In the genomic region with DNA sequence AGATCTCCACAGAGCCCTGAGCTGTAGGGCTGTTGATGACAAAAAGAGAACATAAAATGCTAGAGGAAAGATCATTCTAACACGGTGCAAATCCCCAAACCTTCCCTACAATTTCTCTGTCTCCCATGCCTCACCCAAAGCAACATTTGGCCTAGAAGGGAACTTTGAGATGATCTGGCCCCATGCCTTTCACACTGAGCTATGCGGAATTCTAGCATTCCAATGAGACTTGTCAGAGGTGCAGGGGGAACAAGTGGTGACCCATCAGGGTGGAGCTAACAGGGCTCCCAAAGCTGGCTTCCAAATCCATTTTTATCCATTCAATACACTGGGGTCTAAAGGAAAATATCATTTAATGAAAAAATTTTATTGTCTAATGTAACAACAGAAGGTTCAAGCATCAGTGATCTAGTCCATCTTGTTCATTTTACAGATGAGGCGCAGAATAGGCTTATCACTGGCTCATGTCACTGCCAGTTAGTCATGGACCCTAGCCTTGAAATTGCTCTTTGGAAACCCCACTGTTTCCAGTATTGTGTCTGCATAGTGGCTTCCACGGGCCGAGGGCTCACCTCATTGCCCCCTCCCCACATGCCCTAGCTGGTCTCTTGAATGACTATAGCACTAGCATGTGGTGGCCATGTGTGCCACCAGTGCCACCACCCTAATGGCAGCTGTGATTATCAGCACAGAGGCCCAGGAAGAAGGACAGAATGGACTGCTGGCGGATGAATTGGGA, we compare ENCODE assay signal across 11 cellular contexts.
DNase-seq lines count a peak whose midpoint lies in the region; ATAC-seq and TF ChIP-seq lines count a peak whose summit lies in the region.
"Had no signal": no experiment of that assay in that cellular context is flagged by ENCODE, and none has a peak within 500 bp of the region (broad histone marks: within the 10 kb centered on the region; RNA-seq: fewer than 3 reads in every experiment).

No MANE protein-coding gene starts in this region.

- H3K79me1 ChIP-seq in mesenchymal stem cell (replicated peaks; ENCODE audit: low read length, poor library complexity, severe bottlenecking) = no peaks in the 10 kb centered on the region

- H3K4ac ChIP-seq in mesenchymal stem cell (ENCODE audit: low read depth in 1 of 2, low read length in 2 of 2) = peak overlapping the region; percentile 46 to 83

- H4K8ac ChIP-seq in mesenchymal stem cell (ENCODE audit: low read length) = peak overlapping the region; percentile 19

- 69 to 91% methylated on average over 4 to 5 of the region's 6 CpGs for WGBS in endodermal cell (ENCODE audit: insufficient coverage in 1 of 2, insufficient read length in 1 of 2), 2 experiments
- 62% methylated on average over 6 of the region's 6 CpGs for WGBS in mesenchymal stem cell

- TF ChIP-seq CTCF in MCF 10A (IDR thresholded peaks at IDR 0.05; ENCODE audit: unreplicated experiment) (no peak), breast epithelium (IDR thresholded peaks at IDR 0.05) (no peak), endodermal cell (conservative IDR thresholded peaks at IDR 0.05) (no peak), vagina (IDR thresholded peaks at IDR 0.05) (no peak)

- H2BK12ac ChIP-seq in mesenchymal stem cell (ENCODE audit: low read length in 2 of 2) = peak overlapping the region; percentile 99 to 100

- H3K4me1 Mint-ChIP-seq in MCF 10A (ENCODE audit: insufficient read depth, unreplicated experiment) (peaks cover 33% of the 10 kb centered on the region), endodermal cell (peaks cover 84% of the 10 kb centered on the region)
- H3K4me1 Mint-ChIP-seq in activated naive CD4-positive, alpha-beta T cell treated with anti-CD3 and anti-CD28 coated beads, Interleukin-2, amount 10 ng/mL, durations not matched to agents 7 days and 5 days = no peaks in the 10 kb centered on the region

- peak overlapping the region; percentile 82 to 97 for H3K18ac ChIP-seq in mesenchymal stem cell (ENCODE audit: low read depth in 1 of 2, low read length in 2 of 2)

- H3K4me3 ChIP-seq in breast epithelium (no peak overlapping the region), endodermal cell (ENCODE audit: low read length) (no peak overlapping the region), mesenchymal stem cell (ENCODE audit: insufficient read depth in 1 of 2, low read depth in 1 of 2, low read length in 2 of 2) (peak overlapping the region in 1 of 2 experiments; percentile 46), vagina (no peak overlapping the region)
- H3K4me3 ChIP-seq: skin epidermis had no signal

- no peak overlapping the region for H2BK5ac ChIP-seq in mesenchymal stem cell (ENCODE audit: low read depth, low read length, poor library complexity, severe bottlenecking)

- H3K27ac ChIP-seq in breast epithelium (peak overlapping the region in 1 of 2 donors; percentile 42), endodermal cell (ENCODE audit: low read depth, low read length) (peak overlapping the region; percentile 68), mesenchymal stem cell (ENCODE audit: low read length, poor library complexity, severe bottlenecking) (peak overlapping the region; percentile 27), vagina (peak overlapping the region; percentile 59)

- no peaks in the 10 kb centered on the region for H3K36me3 ChIP-seq in breast epithelium
- no peaks in the 10 kb centered on the region for H3K36me3 ChIP-seq in endodermal cell (ENCODE audit: control insufficient read depth, insufficient read depth, low read length)
- no peaks in the 10 kb centered on the region for H3K36me3 ChIP-seq in mesenchymal stem cell (ENCODE audit: control insufficient read depth in 1 of 2, insufficient read depth in 2 of 2, low read depth in 1 of 2, low read length in 2 of 2)
- no peaks in the 10 kb centered on the region for H3K36me3 ChIP-seq in vagina

- TF ChIP-seq POLR2A in breast epithelium (IDR thresholded peaks at IDR 0.05) (no peak), vagina (IDR thresholded peaks at IDR 0.05) (no peak)

- peak overlapping the region; percentile 42 for H3K9ac ChIP-seq in endodermal cell (ENCODE audit: extremely low read depth, low read length, poor library complexity, severe bottlenecking)
- peak overlapping the region; percentile 59 for H3K9ac ChIP-seq in mesenchymal stem cell (ENCODE audit: low read length)

- H3K27ac Mint-ChIP-seq in MCF 10A (ENCODE audit: low read depth, unreplicated experiment) (peak overlapping the region; percentile 84), endodermal cell (peak overlapping the region; percentile 91)
- no peak overlapping the region for H3K27ac Mint-ChIP-seq in activated naive CD4-positive, alpha-beta T cell treated with anti-CD3 and anti-CD28 coated beads, Interleukin-2, amount 10 ng/mL, durations not matched to agents 7 days and 5 days

- no peak overlapping the region for H2AFZ ChIP-seq in mesenchymal stem cell (ENCODE audit: low read depth, low read length)

- no peak overlapping the region for H3K4me2 ChIP-seq in mesenchymal stem cell (ENCODE audit: low read length, poor library complexity, severe bottlenecking)

- no TSS peak for BruUV-seq in MCF 10A (replicated peaks; lab: Mats Ljungman, UMichigan)

- POLR2A ChIA-PET in MCF 10A (lab: Yijun Ruan, JAX) = interaction anchor here (0.6 to 1.0 kb wide), 2 partner anchors 24 to 187 kb away, joined by 4 read pairs; no protein-coding TSS in a partner anchor

- H2AK5ac ChIP-seq in mesenchymal stem cell (ENCODE audit: low read length, severe bottlenecking) = peak overlapping the region; percentile 95

- H3K36me3 Mint-ChIP-seq in MCF 10A (ENCODE audit: insufficient read depth, unreplicated experiment) = peaks cover 6% of the 10 kb centered on the region
- no peaks in the 10 kb centered on the region for H3K36me3 Mint-ChIP-seq in endodermal cell (ENCODE audit: low read depth)
- no peaks in the 10 kb centered on the region for H3K36me3 Mint-ChIP-seq in activated naive CD4-positive, alpha-beta T cell treated with anti-CD3 and anti-CD28 coated beads, Interleukin-2, amount 10 ng/mL, durations not matched to agents 7 days and 5 days

- H3K9me3 ChIP-seq in breast epithelium (no peaks in the 10 kb centered on the region), endodermal cell (ENCODE audit: control insufficient read depth, low read length) (no peaks in the 10 kb centered on the region), mesenchymal stem cell (ENCODE audit: control insufficient read depth, low read length) (no peaks in the 10 kb centered on the region), vagina (no peaks in the 10 kb centered on the region)

- no peak overlapping the region for H3K4me3 Mint-ChIP-seq in MCF 10A (ENCODE audit: unreplicated experiment)
- H3K4me3 Mint-ChIP-seq in endodermal cell = no peak overlapping the region
- no peak overlapping the region for H3K4me3 Mint-ChIP-seq in activated naive CD4-positive, alpha-beta T cell treated with anti-CD3 and anti-CD28 coated beads, Interleukin-2, amount 10 ng/mL, durations not matched to agents 7 days and 5 days

- H3K23ac ChIP-seq in mesenchymal stem cell (ENCODE audit: low read length in 2 of 2) = peak overlapping the region in 1 of 2 experiments; percentile 77

- peak overlapping the region; percentile 94 for H4K91ac ChIP-seq in mesenchymal stem cell (ENCODE audit: low read length)

- no peaks in the 10 kb centered on the region for H3K27me3 ChIP-seq in breast epithelium
- no peaks in the 10 kb centered on the region for H3K27me3 ChIP-seq in endodermal cell (ENCODE audit: control insufficient read depth, insufficient read depth, low read length, poor library complexity, severe bottlenecking)
- no peaks in the 10 kb centered on the region for H3K27me3 ChIP-seq in mesenchymal stem cell (ENCODE audit: control insufficient read depth in 1 of 2, insufficient read depth in 1 of 2, low read length in 2 of 2)
- H3K27me3 ChIP-seq in vagina = no peaks in the 10 kb centered on the region

- DNase-seq in MCF 10A (ENCODE audit: unreplicated experiment) (peak; percentile 83), breast epithelium (ENCODE audit: low spot score in 2 of 2) (no peak), endodermal cell (peak; percentile 72), mesenchymal stem cell (peak; percentile 40), vagina (ENCODE audit: extremely low spot score in 2 of 2) (peak in 1 of 2 donors; percentile 80)
- DNase-seq in activated naive CD4-positive, alpha-beta T cell treated with anti-CD3 and anti-CD28 coated beads, Interleukin-2, amount 10 ng/mL, durations not matched to agents 7 days and 5 days = no peak
- DNase-seq: AML-193 had no signal

- intact Hi-C loops in MCF 10A (cut with micrococcal nuclease) (no loop called here), breast epithelium (cut with DNase I; ENCODE audit: low total_unique reads) (no loop called here), vagina (cut with DNase I) (no loop called here)

- CTCF ChIA-PET in MCF 10A (lab: Yijun Ruan, JAX) = interaction anchor here (0.8 kb wide), 1 partner anchor 1036 kb away, joined by 3 read pairs; no protein-coding TSS in a partner anchor
- CTCF ChIA-PET in activated naive CD4-positive, alpha-beta T cell treated with anti-CD3 and anti-CD28 coated beads, Interleukin-2, amount 10 ng/mL, durations not matched to agents 7 days and 5 days (lab: Charles Lee) = no interaction called here

- ATAC-seq in HG03469 (IDR thresholded peaks at IDR 0.05; ENCODE audit: unreplicated experiment) (no peak), GM18517 (IDR thresholded peaks at IDR 0.05; ENCODE audit: unreplicated experiment) (no peak)
- ATAC-seq: Panc1 had no signal

- no peaks in the 10 kb centered on the region for H3K4me1 ChIP-seq in breast epithelium
- peaks cover 44% of the 10 kb centered on the region for H3K4me1 ChIP-seq in endodermal cell (ENCODE audit: control insufficient read depth, insufficient read depth, low read length)
- peaks cover 15% of the 10 kb centered on the region for H3K4me1 ChIP-seq in mesenchymal stem cell (ENCODE audit: control insufficient read depth, insufficient read depth, low read depth, low read length)
- peaks cover 25% of the 10 kb centered on the region for H3K4me1 ChIP-seq in vagina

- H3K14ac ChIP-seq in mesenchymal stem cell (ENCODE audit: low read length in 2 of 2) = peak overlapping the region in 1 of 2 experiments; percentile 84

- H3K27me3 Mint-ChIP-seq in MCF 10A (ENCODE audit: insufficient read depth, unreplicated experiment) (no peaks in the 10 kb centered on the region), endodermal cell (ENCODE audit: insufficient read depth) (no peaks in the 10 kb centered on the region)
- no peaks in the 10 kb centered on the region for H3K27me3 Mint-ChIP-seq in activated naive CD4-positive, alpha-beta T cell treated with anti-CD3 and anti-CD28 coated beads, Interleukin-2, amount 10 ng/mL, durations not matched to agents 7 days and 5 days

- H2BK15ac ChIP-seq in mesenchymal stem cell (ENCODE audit: low read depth, poor library complexity, severe bottlenecking) = peak overlapping the region; percentile 75

- H3K9me3 Mint-ChIP-seq in MCF 10A (ENCODE audit: unreplicated experiment) = no peaks in the 10 kb centered on the region
- no peaks in the 10 kb centered on the region for H3K9me3 Mint-ChIP-seq in endodermal cell
- H3K9me3 Mint-ChIP-seq in activated naive CD4-positive, alpha-beta T cell treated with anti-CD3 and anti-CD28 coated beads, Interleukin-2, amount 10 ng/mL, durations not matched to agents 7 days and 5 days = peaks cover 8% of the 10 kb centered on the region

- peak overlapping the region; percentile 11 for H2BK120ac ChIP-seq in mesenchymal stem cell (ENCODE audit: low read depth, low read length)

Comparison
In these comparisons a context has a peak if more than half of its experiments do, and no peak if none do; other contexts are left out.
1. DNase-seq: peak in MCF 10A (single experiment), endodermal cell (single experiment) and mesenchymal stem cell (single experiment); none in breast epithelium (0 of 2) and activated naive CD4-positive, alpha-beta T cell treated with anti-CD3 and anti-CD28 coated beads, Interleukin-2, amount 10 ng/mL, durations not matched to agents 7 days and 5 days (single experiment).